ENCODE assay signal across 8 cellular contexts in the genomic region with DNA sequence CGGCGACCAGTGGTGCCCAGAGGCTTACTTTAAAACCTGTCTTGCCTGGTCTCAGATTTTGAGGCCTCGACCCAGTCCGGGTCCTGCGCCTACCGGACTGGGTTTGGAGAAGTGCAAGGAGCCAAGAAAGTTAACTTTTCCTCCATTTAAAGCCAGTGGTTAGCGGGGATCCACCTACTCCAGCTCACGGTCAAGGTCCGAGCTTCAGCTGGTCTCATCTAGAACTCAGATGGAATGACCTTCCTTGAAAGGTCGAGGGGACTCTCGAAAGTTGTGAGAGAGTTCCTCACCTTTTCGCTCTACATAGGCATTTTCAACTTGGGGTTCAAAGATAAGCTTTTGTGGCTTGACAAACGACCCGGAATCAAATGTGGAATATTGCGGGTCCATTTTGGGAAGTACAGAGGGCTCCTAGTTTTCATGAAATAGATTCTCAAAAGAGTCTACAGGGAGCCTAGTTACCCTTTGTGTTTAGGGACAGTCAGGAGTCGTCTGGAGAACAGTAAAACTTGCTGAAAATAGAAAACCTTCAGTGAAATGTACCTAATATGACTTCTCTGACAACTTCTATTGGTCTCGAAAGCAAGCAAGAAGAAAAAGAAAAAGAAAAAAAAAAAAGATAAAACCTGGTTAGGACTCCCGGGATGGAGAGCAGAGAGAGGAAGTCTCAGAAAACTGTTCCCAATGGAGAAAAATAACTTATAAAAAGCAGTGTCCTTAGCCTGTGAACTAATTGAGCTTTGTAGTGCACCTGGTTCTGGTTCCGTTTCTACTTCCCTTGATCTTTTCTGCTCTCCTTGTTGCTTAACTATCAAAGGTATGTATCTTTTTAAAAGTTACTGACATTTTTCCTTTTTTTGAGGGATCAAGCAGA. TPM values are rescaled to one million over a fixed set of nuclear protein-coding genes. Genes with fewer than 3 reads are reported as not detected.
A peak's percentile ranks its signal among the peaks of the same experiment; 100 is the strongest.
DNase-seq lines count a peak whose midpoint lies in the region; ATAC-seq and TF ChIP-seq lines count a peak whose summit lies in the region.

No MANE protein-coding gene starts in this region.

- ATAC-seq in foreskin keratinocyte: no peak

- no peaks in the 10 kb centered on the region for H3K79me2 ChIP-seq in ACC112 (ENCODE audit: control insufficient read depth, insufficient read depth, low read length, unreplicated experiment)

- H3K4me3 ChIP-seq in ACC112 (ENCODE audit: low read depth, low read length): peak overlapping the region; percentile 81
- H3K4me3 ChIP-seq in HAP-1: peak overlapping the region; percentile 70
- peak overlapping the region; percentile 63 for H3K4me3 ChIP-seq in astrocyte of the spinal cord (ENCODE audit: low read depth, low read length)
- peak overlapping the region; percentile 92 for H3K4me3 ChIP-seq in suprapubic skin

- TF ChIP-seq EP300 in suprapubic skin (IDR thresholded peaks at IDR 0.05): no peak

- H3K4me1 ChIP-seq in ACC112 (ENCODE audit: control insufficient read depth, insufficient read depth, low read length, unreplicated experiment): peaks cover 7% of the 10 kb centered on the region
- peaks cover 11% of the 10 kb centered on the region for H3K4me1 ChIP-seq in HAP-1
- H3K4me1 ChIP-seq in suprapubic skin: peaks cover 25% of the 10 kb centered on the region
- no peaks in the 10 kb centered on the region for H3K4me1 ChIP-seq in foreskin keratinocyte

- TF ChIP-seq CTCF in astrocyte of the spinal cord (IDR thresholded peaks at IDR 0.05; ENCODE audit: low read depth, low read length) (no peak), suprapubic skin (IDR thresholded peaks at IDR 0.05) (no peak), foreskin keratinocyte (conservative IDR thresholded peaks at IDR 0.05) (no peak)

- no peaks in the 10 kb centered on the region for H3K36me3 ChIP-seq in ACC112 (ENCODE audit: insufficient read depth, low read length)
- H3K36me3 ChIP-seq in HAP-1 (replicated peaks): no peaks in the 10 kb centered on the region
- H3K36me3 ChIP-seq in suprapubic skin: no peaks in the 10 kb centered on the region

- DNase-seq in HAP-1 (ENCODE audit: low spot score in 2 of 2): peak in 1 of 2 experiments; percentile 12
- DNase-seq in astrocyte of the spinal cord (ENCODE audit: low read depth, low spot score): peak; percentile 32
- peak; percentile 46 for DNase-seq in left kidney (ENCODE audit: low read depth, low spot score)
- DNase-seq in suprapubic skin (ENCODE audit: low spot score in 2 of 2): no peak
- no peak for DNase-seq in foreskin keratinocyte
- DNase-seq in HK-2 (ENCODE audit: unreplicated experiment): no peak
- no peak for DNase-seq in dedifferentiated amniotic fluid mesenchymal stem cell (ENCODE audit: extremely low spot score)

- peak overlapping the region; percentile 84 for H2AFZ ChIP-seq in ACC112 (ENCODE audit: low read length, unreplicated experiment)

- no peaks in the 10 kb centered on the region for H3K9me3 ChIP-seq in HAP-1
- H3K9me3 ChIP-seq in suprapubic skin: no peaks in the 10 kb centered on the region

- in situ Hi-C loops in HAP-1 (cut with MboI; ENCODE audit: low sequenced_read_pairs) (no loop called here), astrocyte of the spinal cord (cut with HindIII; ENCODE audit: low sequenced_read_pairs) (no loop called here)

- peaks cover 47% of the 10 kb centered on the region for H3K27me3 ChIP-seq in ACC112 (ENCODE audit: insufficient read depth, low read length)
- H3K27me3 ChIP-seq in HAP-1 (ENCODE audit: low read depth): no peaks in the 10 kb centered on the region; the same call in 1 of the 2 replicates
- H3K27me3 ChIP-seq in suprapubic skin: peaks cover 3% of the 10 kb centered on the region
- H3K27me3 ChIP-seq in foreskin keratinocyte: peaks cover 40% of the 10 kb centered on the region

- no peak overlapping the region for H3K27ac ChIP-seq in ACC112 (ENCODE audit: low read depth, low read length)
- H3K27ac ChIP-seq in suprapubic skin: no peak overlapping the region
- H3K27ac ChIP-seq in foreskin keratinocyte: no peak overlapping the region

- WGBS in suprapubic skin: 10% methylated on average over 17 of the region's 19 CpGs

- no peak for TF ChIP-seq POLR2A in suprapubic skin (IDR thresholded peaks at IDR 0.05)

RNA-seq across cellular contexts. Expression of a gene that starts 1.4 kb away (rescaled TPM):
- total RNA-seq in suprapubic skin (1 to 10 TPM; 2.7 to 4.9 (median 3.3) TPM), foreskin keratinocyte (0.11 and 1.1 TPM in 2 replicates)
- polyA plus RNA-seq in foreskin keratinocyte: 0.20 and 1.4 TPM in 2 replicates

Comparison
In these comparisons a context has a peak if more than half of its experiments do, and no peak if none do; other contexts are left out.
1. DNase-seq: peak in astrocyte of the spinal cord (single experiment) and left kidney (single experiment); none in suprapubic skin (0 of 2), foreskin keratinocyte (0 of 2), HK-2 (single experiment) and dedifferentiated amniotic fluid mesenchymal stem cell (single experiment).
2. Peak in every context shown above with its lines, with median percentiles within 50 percentile points of each other: H3K4me3 ChIP-seq.